18 cellular contexts compared by ENCODE assay signal in genomic region chr16:67201411-67202345, GRCh38. TPM values are rescaled to one million over a fixed set of nuclear protein-coding genes. Genes with fewer than 3 reads are reported as not detected.
A peak's percentile ranks its signal among the peaks of the same experiment; 100 is the strongest.
DNase-seq lines count a peak whose midpoint lies in the region; ATAC-seq, FAIRE-seq and TF ChIP-seq lines count a peak whose summit lies in the region.
"Had no signal": no experiment of that assay in that cellular context is flagged by ENCODE, and none has a peak within 500 bp of the region (broad histone marks: within the 10 kb centered on the region; RNA-seq: fewer than 3 reads in every experiment).

No MANE protein-coding gene starts in this region.

- TF ChIP-seq RAD21 in HCT116 (IDR thresholded peaks at IDR 0.05; ENCODE audit: low read depth) = no peak

- no peaks in the 10 kb centered on the region for H3K27me3 ChIP-seq in HCT116 (ENCODE audit: insufficient read depth, low read length)
- H3K27me3 ChIP-seq: BE2C had no signal

- H3K27ac ChIP-seq in HCT116 (ENCODE audit: low read depth, low read length) = no peak overlapping the region
- H3K27ac ChIP-seq in kidney (ENCODE audit: low read depth in 2 of 2, low read length in 2 of 2) = no peak overlapping the region
- H3K27ac ChIP-seq: A549, C4-2B had no signal

- H3K9me3 ChIP-seq in HCT116 (ENCODE audit: control insufficient read depth in 1 of 2, insufficient read depth in 1 of 2, low read depth in 1 of 2, low read length in 2 of 2) (no peaks in the 10 kb centered on the region), kidney (ENCODE audit: control insufficient read depth in 1 of 2, low read length in 2 of 2) (no peaks in the 10 kb centered on the region)
- H3K9me3 ChIP-seq: A549, BE2C, HAP-1 had no signal

- POLR2A ChIA-PET in HCT116 (lab: Charles Lee) = no interaction called here

- in situ Hi-C loops in GM13976 (cut with MboI; ENCODE audit: low sequenced_read_pairs, unreplicated experiment) = no loop called here

- DNase-seq in GM13976 (ENCODE audit: low spot score) (peak; percentile 27), HCT116 (ENCODE audit: low read depth, low spot score) (no peak), kidney (peak; percentile 68), SHP77 (lab: John Stamatoyannopoulos, UW) (no peak)
- DNase-seq in activated CD4-positive, alpha-beta T cell treated with anti-CD3 and anti-CD28 coated beads, Interleukin-2, amount 50 U/mL, for 4 hours = no peak
- DNase-seq: BE2C; CD4-positive, alpha-beta memory T cell; DND-41; GDM1; HFFc6; Karpas-422 had no signal

- ATAC-seq in HCT116 (no peak), GM18519 (IDR thresholded peaks at IDR 0.05; ENCODE audit: low FRiP score, unreplicated experiment) (no peak)
- ATAC-seq: A549, GM23338 had no signal

- no peak overlapping the region for H3K4me2 ChIP-seq in HCT116 (ENCODE audit: low read length)
- H3K4me2 ChIP-seq: A549, GM23338 had no signal

- CTCF ChIA-PET in HCT116 (lab: Charles Lee) = interaction anchor here (1.6 kb wide), 1 partner anchor 42 kb away, joined by 7 read pairs; no protein-coding TSS in a partner anchor

- H3K4me3 ChIP-seq in HCT116 (replicated peaks in 1 of 2; ENCODE audit: low read depth in 1 of 2, low read length in 2 of 2) = no peak overlapping the region
- H3K4me3 ChIP-seq in kidney (ENCODE audit: low read length in 2 of 2) = no peak overlapping the region
- H3K4me3 ChIP-seq: A549, GM23338, HAP-1 had no signal

- peaks cover 15 to 37% of the 10 kb centered on the region in 2 experiments for H3K4me1 ChIP-seq in HCT116 (ENCODE audit: control insufficient read depth in 1 of 2, insufficient read depth in 2 of 2, low read length in 2 of 2)
- H3K4me1 ChIP-seq in kidney (ENCODE audit: control insufficient read depth in 1 of 2, insufficient read depth in 1 of 2, low read depth in 1 of 2, low read length in 2 of 2) = peaks cover 18 to 19% of the 10 kb centered on the region in 2 donors
- H3K4me1 ChIP-seq: BE2C, HAP-1 had no signal

- H3K9ac ChIP-seq in HCT116 (ENCODE audit: low read length) (no peak overlapping the region), kidney (ENCODE audit: low read length in 2 of 2) (no peak overlapping the region)

- TSS peak; percentile 5 for BruUV-seq in HCT116 (replicated peaks; lab: Mats Ljungman, UMichigan)

- peaks cover 15% of the 10 kb centered on the region; the same call in 1 of the 2 replicates for H3K79me2 ChIP-seq in HCT116 (ENCODE audit: insufficient read depth, low read length)

- intact Hi-C loops in HCT116 (cut with micrococcal nuclease) = no loop called here
- intact Hi-C loops in kidney (cut with DNase I) = no loop called here

- no peaks in the 10 kb centered on the region; the same call in 1 of the 2 replicates for H4K20me1 ChIP-seq in HCT116 (ENCODE audit: insufficient read depth)

- no peak for FAIRE-seq in kidney (lab: Jason Lieb, UNC)
- FAIRE-seq: A549, HTR-8/SVneo had no signal

- RAD21 ChIA-PET in HCT116 (lab: Charles Lee; ENCODE audit: low non-redundant PET in 1 of 2, low total read pairs in 2 of 2, uncharacterized antibody in 2 of 2, unreplicated experiment in 2 of 2) = no interaction called here

- TF ChIP-seq CTCF in GM13976 (IDR thresholded peaks at IDR 0.05; ENCODE audit: borderline replicate concordance, control extremely low read depth, extremely low read depth, insufficient read depth, missing control alignments) = no peak
- no peak for TF ChIP-seq CTCF in HCT116 (IDR thresholded peaks at IDR 0.05 in 2 of 3, conservative IDR thresholded peaks at IDR 0.05 in 1 of 3; ENCODE audit: borderline replicate concordance in 1 of 3, insufficient read depth in 1 of 3, low read depth in 2 of 3, low read length in 2 of 3)
- TF ChIP-seq CTCF in kidney (IDR thresholded peaks at IDR 0.05; ENCODE audit: borderline replicate concordance, extremely low read depth, insufficient read depth) = no peak

- no peak overlapping the region for H2AFZ ChIP-seq in HCT116 (ENCODE audit: low read depth, low read length, poor library complexity, severe bottlenecking)
- H2AFZ ChIP-seq: GM23338 had no signal

- no peak for TF ChIP-seq POLR2A in HCT116 (IDR thresholded peaks at IDR 0.05; ENCODE audit: borderline replicate concordance, extremely low read depth, insufficient read depth, insufficient read length)

- no peaks in the 10 kb centered on the region for H3K9me2 ChIP-seq in HCT116 (ENCODE audit: insufficient read depth)

- H3K36me3 ChIP-seq in HCT116 (ENCODE audit: control insufficient read depth in 1 of 2, insufficient read depth in 2 of 2, low read length in 2 of 2) = peaks cover 15 to 21% of the 10 kb centered on the region in 2 experiments; a peak in 3 of 4 replicates
- peaks cover 11 to 19% of the 10 kb centered on the region in 2 donors for H3K36me3 ChIP-seq in kidney (ENCODE audit: control insufficient read depth in 1 of 2, insufficient read depth in 2 of 2, low read length in 2 of 2)

TF ChIP-seq in HCT116, 20 proteins besides CTCF, POLR2A, EP300 and RAD21:
- no peak for TF ChIP-seq SP1 (IDR thresholded peaks at IDR 0.05; ENCODE audit: low read depth)
- no peak for TF ChIP-seq ZNF274 (IDR thresholded peaks at IDR 0.05; ENCODE audit: low read depth, low read length)
- no peak for TF ChIP-seq EZH2 (IDR thresholded peaks at IDR 0.05)
- no peak for TF ChIP-seq ELF1 (IDR thresholded peaks at IDR 0.05; ENCODE audit: borderline replicate concordance, low read depth)
- no peak for TF ChIP-seq SIN3A (IDR thresholded peaks at IDR 0.05; ENCODE audit: low read depth)
- TF ChIP-seq POLR2AphosphoS5 (IDR thresholded peaks at IDR 0.05; ENCODE audit: low read depth, low read length) = no peak
- TF ChIP-seq JUND (IDR thresholded peaks at IDR 0.05) = no peak
- TF ChIP-seq YY1 (IDR thresholded peaks at IDR 0.05; ENCODE audit: extremely low read depth, insufficient replicate concordance, low read depth, low read length) = no peak
- TF ChIP-seq MAX (IDR thresholded peaks at IDR 0.05) = no peak
- no peak for TF ChIP-seq ZFX (IDR thresholded peaks at IDR 0.05)
- no peak for TF ChIP-seq CBX3 (IDR thresholded peaks at IDR 0.05; ENCODE audit: low read depth)
TF ChIP-seq in HCT116: peak in this region for 0.

RNA-seq across cellular contexts. Expression of gene ELMO3, which starts 2.7 kb away (rescaled TPM):
- total RNA-seq in HCT116 (2021; ENCODE audit: unreplicated experiment) (45.8 TPM), kidney (24.2 TPM)
- polyA plus RNA-seq in HCT116 (2012) = 53.4 and 60.6 TPM in 2 replicates
- polyA plus RNA-seq in kidney (ENCODE audit: insufficient read depth, low read depth, low replicate concordance) = 33.1 TPM
- polyA plus RNA-seq: CD4-positive, alpha-beta memory T cell had no signal

RNA-seq across cellular contexts. Expression of gene E2F4, which starts 9.7 kb away (rescaled TPM):
- total RNA-seq in HCT116 (2021; ENCODE audit: unreplicated experiment) (114 TPM), kidney (54.4 TPM)
- 92.8 and 99.8 TPM in 2 replicates for polyA plus RNA-seq in HCT116 (2012)
- 39.1 TPM for polyA plus RNA-seq in kidney (ENCODE audit: insufficient read depth, low read depth, low replicate concordance)

RNA-seq across cellular contexts. Expression of gene EXOC3L1, which starts 11.7 kb away (rescaled TPM):
- total RNA-seq in HCT116 (2021; ENCODE audit: unreplicated experiment) (0.30 TPM), kidney (7.2 TPM)
- 0.14 and 0.16 TPM in 2 replicates for polyA plus RNA-seq in HCT116 (2012)
- 9.9 TPM for polyA plus RNA-seq in kidney (ENCODE audit: insufficient read depth, low read depth, low replicate concordance)
- total RNA-seq: CD4-positive, alpha-beta memory T cell had no signal
- polyA plus RNA-seq: AG04450 had no signal

RNA-seq across cellular contexts. Expression of gene MATCAP1, which starts 17.9 kb away (rescaled TPM):
- 38.7 TPM for total RNA-seq in HCT116 (2021; ENCODE audit: unreplicated experiment)
- polyA plus RNA-seq in HCT116 (2012) = 29.7 and 41.0 TPM in 2 replicates
- total RNA-seq in kidney = 38.8 TPM
- 15.5 TPM for polyA plus RNA-seq in kidney (ENCODE audit: insufficient read depth, low read depth, low replicate concordance)

RNA-seq across cellular contexts. Expression of gene TMEM208, which starts 25.3 kb away (rescaled TPM):
- 36.1 TPM for total RNA-seq in HCT116 (2021; ENCODE audit: unreplicated experiment)
- polyA plus RNA-seq in HCT116 (2012) = 40.8 and 44.3 TPM in 2 replicates
- 47.1 TPM for total RNA-seq in kidney
- 145 TPM for polyA plus RNA-seq in kidney (ENCODE audit: insufficient read depth, low read depth, low replicate concordance)

Comparison
In these comparisons a context has a peak if more than half of its experiments do, and no peak if none do; other contexts are left out.
1. DNase-seq: peak in GM13976 (single experiment) and kidney (single experiment); none in HCT116 (single experiment), activated CD4-positive, alpha-beta T cell treated with anti-CD3 and anti-CD28 coated beads, Interleukin-2, amount 50 U/mL, for 4 hours (0 of 2) and SHP77 (0 of 2).